In the genomic region with DNA sequence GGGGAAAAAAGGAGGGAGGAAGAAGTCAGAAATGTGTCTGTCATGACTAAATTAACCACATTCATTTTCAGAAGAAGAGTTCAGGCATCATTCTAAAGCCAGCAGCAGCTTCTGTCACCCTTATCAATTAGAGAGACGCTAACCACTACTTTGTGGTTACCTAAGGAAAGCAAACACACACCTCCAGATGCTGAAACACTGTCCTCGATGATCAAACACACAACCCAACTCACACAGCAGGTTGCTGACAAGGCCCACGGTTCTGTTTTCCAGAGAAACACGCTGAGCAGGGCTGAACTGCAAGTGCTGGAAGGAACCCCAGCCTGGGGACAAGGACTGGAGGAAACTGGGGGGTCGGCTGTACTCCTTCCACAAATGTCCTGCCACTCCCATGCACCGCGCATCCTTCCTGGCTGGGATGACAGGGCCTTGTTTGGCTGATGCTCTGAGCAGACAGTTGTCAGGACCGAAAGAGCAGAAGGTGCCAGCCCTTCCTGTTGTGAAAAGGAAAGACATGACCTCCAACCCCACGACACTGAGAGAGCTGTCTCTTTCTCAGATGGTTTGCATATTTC, we compare ENCODE assay signal across 9 cellular contexts. TPM values are rescaled to one million over a fixed set of nuclear protein-coding genes. Genes with fewer than 3 reads are reported as not detected.
DNase-seq lines count a peak whose midpoint lies in the region; ATAC-seq and TF ChIP-seq lines count a peak whose summit lies in the region.
"Had no signal": no experiment of that assay in that cellular context is flagged by ENCODE, and none has a peak within 500 bp of the region (broad histone marks: within the 10 kb centered on the region; RNA-seq: fewer than 3 reads in every experiment).

No MANE protein-coding gene starts in this region.

- H3K27ac ChIP-seq in endodermal cell (ENCODE audit: low read depth, low read length): no peak overlapping the region
- no peak overlapping the region for H3K27ac ChIP-seq in SK-N-SH (ENCODE audit: low read depth in 2 of 2, low read length in 1 of 2)

- H3K36me3 ChIP-seq in endodermal cell (ENCODE audit: control insufficient read depth, insufficient read depth, low read length): no peaks in the 10 kb centered on the region
- H3K36me3 ChIP-seq in SK-N-SH (replicated peaks in 1 of 2; ENCODE audit: control insufficient read depth in 1 of 2, insufficient read depth in 2 of 2, low read length in 1 of 2): no peaks in the 10 kb centered on the region

- no peak overlapping the region for H3K27ac Mint-ChIP-seq in endodermal cell
- H3K27ac Mint-ChIP-seq in stimulated activated naive CD8-positive, alpha-beta T cell treated with anti-CD3 and anti-CD28 coated beads, Interleukin-15, amount 100 ng/mL, for 72 hours: peak overlapping the region; percentile 91 to 96

- no peak for TF ChIP-seq CTCF in endodermal cell (conservative IDR thresholded peaks at IDR 0.05)
- TF ChIP-seq CTCF in SK-N-SH (IDR thresholded peaks at IDR 0.05): no peak

- H3K4me3 ChIP-seq in endodermal cell (ENCODE audit: low read length) (no peak overlapping the region), SK-N-SH (ENCODE audit: low read depth in 2 of 2, low read length in 1 of 2) (no peak overlapping the region)

- no peaks in the 10 kb centered on the region for H3K27me3 ChIP-seq in endodermal cell (ENCODE audit: control insufficient read depth, insufficient read depth, low read length, poor library complexity, severe bottlenecking)
- no peaks in the 10 kb centered on the region for H3K27me3 ChIP-seq in SK-N-SH (ENCODE audit: insufficient read depth)

- H3K9me2 ChIP-seq in SK-N-SH: no peaks in the 10 kb centered on the region

- H4K20me1 ChIP-seq in SK-N-SH (ENCODE audit: insufficient read depth): no peaks in the 10 kb centered on the region

- H3K4me1 ChIP-seq in endodermal cell (ENCODE audit: control insufficient read depth, insufficient read depth, low read length) (peaks cover 12% of the 10 kb centered on the region), SK-N-SH (ENCODE audit: control insufficient read depth in 1 of 2, insufficient read depth in 2 of 2, low read depth in 1 of 2, low read length in 1 of 2) (no peaks in the 10 kb centered on the region)

- H3K4me1 Mint-ChIP-seq in endodermal cell: peaks cover 22% of the 10 kb centered on the region
- H3K4me1 Mint-ChIP-seq in stimulated activated naive CD8-positive, alpha-beta T cell treated with anti-CD3 and anti-CD28 coated beads, Interleukin-15, amount 100 ng/mL, for 72 hours: peaks cover 78% of the 10 kb centered on the region

- CTCF ChIA-PET in SK-N-SH (lab: Yijun Ruan, JAX): no interaction called here

- H3K9ac ChIP-seq in endodermal cell (ENCODE audit: extremely low read depth, low read length, poor library complexity, severe bottlenecking): peak overlapping the region; percentile 25
- H3K9ac ChIP-seq in SK-N-SH: no peak overlapping the region

- H3K4me2 ChIP-seq in SK-N-SH: no peak overlapping the region

- 67 to 85% methylated on average over 5 to 9 of the region's 9 CpGs for WGBS in endodermal cell (ENCODE audit: insufficient coverage in 1 of 2, insufficient read length in 1 of 2), 2 experiments
- 30% methylated on average over 4 of the region's 9 CpGs for WGBS in SK-N-SH (ENCODE audit: low lambda C conversion rate)

- no peak for TF ChIP-seq RAD21 in SK-N-SH (IDR thresholded peaks at IDR 0.05; ENCODE audit: low read length)

- H3F3A ChIP-seq in SK-N-SH (replicated peaks; ENCODE audit: insufficient read depth): no peaks in the 10 kb centered on the region

- DNase-seq in activated CD4-positive, alpha-beta T cell treated with anti-CD3 and anti-CD28 coated beads, Interleukin-2, amount 50 U/mL, for 24 hours (ENCODE audit: low read depth in 1 of 2, low spot score in 1 of 2): peak; percentile 23 to 54
- DNase-seq in endodermal cell: peak; percentile 49
- peak; percentile 59 to 74 for DNase-seq in stimulated activated naive CD8-positive, alpha-beta T cell treated with anti-CD3 and anti-CD28 coated beads, Interleukin-15, amount 100 ng/mL, for 72 hours
- DNase-seq in ecto neural progenitor cell (ENCODE audit: low spot score): no peak
- no peak for DNase-seq in MV-4-11 (lab: John Stamatoyannopoulos, UW)
- DNase-seq in SK-N-SH: no peak
- DNase-seq in NCI-H1092 (lab: John Stamatoyannopoulos, UW): no peak
- DNase-seq: NCI-H2171 had no signal

- H2AFZ ChIP-seq in SK-N-SH (ENCODE audit: low read depth): no peak overlapping the region

- no peaks in the 10 kb centered on the region for H3K79me2 ChIP-seq in SK-N-SH (ENCODE audit: insufficient read depth)

- TF ChIP-seq EP300 in SK-N-SH (IDR thresholded peaks at IDR 0.05; ENCODE audit: borderline replicate concordance in 1 of 2, low read depth in 1 of 2, low read length in 1 of 2): no peak

- peak overlapping the region; percentile 1 for H3K4me3 Mint-ChIP-seq in endodermal cell
- H3K4me3 Mint-ChIP-seq in stimulated activated naive CD8-positive, alpha-beta T cell treated with anti-CD3 and anti-CD28 coated beads, Interleukin-15, amount 100 ng/mL, for 72 hours: peak overlapping the region; percentile 80 to 88

- POLR2A ChIA-PET in SK-N-SH (lab: Yijun Ruan, JAX): no interaction called here

- no peaks in the 10 kb centered on the region for H3K9me3 Mint-ChIP-seq in endodermal cell
- no peaks in the 10 kb centered on the region for H3K9me3 Mint-ChIP-seq in stimulated activated naive CD8-positive, alpha-beta T cell treated with anti-CD3 and anti-CD28 coated beads, Interleukin-15, amount 100 ng/mL, for 72 hours

- H3K9me3 ChIP-seq in endodermal cell (ENCODE audit: control insufficient read depth, low read length) (no peaks in the 10 kb centered on the region), SK-N-SH (no peaks in the 10 kb centered on the region)

- no peaks in the 10 kb centered on the region for H3K36me3 Mint-ChIP-seq in endodermal cell (ENCODE audit: low read depth)

- peak; percentile 66 for ATAC-seq in HG03159 (IDR thresholded peaks at IDR 0.05; ENCODE audit: unreplicated experiment)
- ATAC-seq in stimulated activated naive CD8-positive, alpha-beta T cell treated with anti-CD3 and anti-CD28 coated beads, Interleukin-15, amount 100 ng/mL, for 72 hours: peak; percentile 97

- no peaks in the 10 kb centered on the region for H3K27me3 Mint-ChIP-seq in endodermal cell (ENCODE audit: insufficient read depth)
- H3K27me3 Mint-ChIP-seq in stimulated activated naive CD8-positive, alpha-beta T cell treated with anti-CD3 and anti-CD28 coated beads, Interleukin-15, amount 100 ng/mL, for 72 hours: no peaks in the 10 kb centered on the region

TF ChIP-seq in SK-N-SH, 30 proteins besides CTCF, POLR2A, EP300 and RAD21 (continues in another document):
- TF ChIP-seq RFX5 (IDR thresholded peaks at IDR 0.05; ENCODE audit: low read length) (no peak), FOXJ3 (CRISPR knock-in tag; IDR thresholded peaks at IDR 0.05) (no peak), CHD2 (IDR thresholded peaks at IDR 0.05; ENCODE audit: low read length, partially characterized antibody) (no peak), MEF2A (IDR thresholded peaks at IDR 0.05; ENCODE audit: borderline replicate concordance, low read depth) (no peak), POLR2AphosphoS5 (IDR thresholded peaks at IDR 0.05; ENCODE audit: low read depth, low read length) (no peak), GATA2 (CRISPR knock-in tag; IDR thresholded peaks at IDR 0.05) (no peak), GABPA (IDR thresholded peaks at IDR 0.05; ENCODE audit: low read depth) (no peak), IRF3 (IDR thresholded peaks at IDR 0.05; ENCODE audit: low read depth, low read length) (no peak), SMC3 (IDR thresholded peaks at IDR 0.05; ENCODE audit: low read depth, low read length) (no peak)
- TF ChIP-seq, protein P1, sequence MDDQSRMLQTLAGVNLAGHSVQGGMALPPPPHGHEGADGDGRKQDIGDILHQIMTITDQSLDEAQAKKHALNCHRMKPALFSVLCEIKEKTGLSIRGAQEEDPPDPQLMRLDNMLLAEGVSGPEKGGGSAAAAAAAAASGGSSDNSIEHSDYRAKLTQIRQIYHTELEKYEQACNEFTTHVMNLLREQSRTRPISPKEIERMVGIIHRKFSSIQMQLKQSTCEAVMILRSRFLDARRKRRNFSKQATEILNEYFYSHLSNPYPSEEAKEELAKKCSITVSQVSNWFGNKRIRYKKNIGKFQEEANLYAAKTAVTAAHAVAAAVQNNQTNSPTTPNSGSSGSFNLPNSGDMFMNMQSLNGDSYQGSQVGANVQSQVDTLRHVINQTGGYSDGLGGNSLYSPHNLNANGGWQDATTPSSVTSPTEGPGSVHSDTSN (IDR thresholded peaks at IDR 0.05): no peak
- TF ChIP-seq, protein P2, sequence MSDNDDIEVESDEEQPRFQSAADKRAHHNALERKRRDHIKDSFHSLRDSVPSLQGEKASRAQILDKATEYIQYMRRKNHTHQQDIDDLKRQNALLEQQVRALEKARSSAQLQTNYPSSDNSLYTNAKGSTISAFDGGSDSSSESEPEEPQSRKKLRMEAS (IDR thresholded peaks at IDR 0.05; ENCODE audit: low read depth): no peak

RNA-seq across cellular contexts. Expression of gene PRKCQ, which starts 36.6 kb away (rescaled TPM):
- 10 to 100 TPM; 24.3 to 29.1 TPM for total RNA-seq in endodermal cell
- polyA plus RNA-seq in endodermal cell (2013, experiment 1 of 2): 6.1 TPM
- 6.2 TPM for polyA plus RNA-seq in endodermal cell (2013, experiment 2 of 2)
- polyA plus RNA-seq in SK-N-SH (2012; rRNA removed): 0.18 and 0.23 TPM in 2 replicates
- polyA plus RNA-seq in SK-N-SH (2012; cell fraction: cytosol; rRNA removed): 0.15 and 0.25 TPM in 2 replicates
- polyA plus RNA-seq in SK-N-SH (2012; cell fraction: nucleus; rRNA removed): 0.09 and 0.20 TPM in 2 replicates

Comparison
In these comparisons a context has a peak if more than half of its experiments do, and no peak if none do; other contexts are left out.
1. DNase-seq: peak in activated CD4-positive, alpha-beta T cell treated with anti-CD3 and anti-CD28 coated beads, Interleukin-2, amount 50 U/mL, for 24 hours (2 of 2), endodermal cell (single experiment) and stimulated activated naive CD8-positive, alpha-beta T cell treated with anti-CD3 and anti-CD28 coated beads, Interleukin-15, amount 100 ng/mL, for 72 hours (2 of 2); none in ecto neural progenitor cell (single experiment), MV-4-11 (single experiment), SK-N-SH (single experiment) and NCI-H1092 (single experiment).